In genomic region chr14:54123836-54124235, GRCh38 we compare ENCODE assay signal across 31 cellular contexts.
"Had no signal": no experiment of that assay in that cellular context is flagged by ENCODE, and none has a peak within 500 bp of the region (broad histone marks: within the 10 kb centered on the region; RNA-seq: fewer than 3 reads in every experiment).

No MANE protein-coding gene starts in this region.

- ATAC-seq: left colon; left lung; lower lobe of right lung; natural killer cell; psoas muscle; right lobe of liver; stimulated activated naive B cell treated with anti-CD40 and anti-IgM and Interleukin-4, amounts not matched to agents 10 μg/mL and 1 μg/mL and 100 μg/mL, for 72 hours; stimulated activated naive CD8-positive, alpha-beta T cell treated with anti-CD3 and anti-CD28 coated beads, Interleukin-15, Interleukin-2, amounts not matched to agents 100 U/mL and 50 U/mL, for 24 hours had no signal

- DNase-seq: hypothalamus; immature natural killer cell; kidney; left colon; left lung; lower lobe of right lung; mammary epithelial cell; mesendoderm; naive B cell; natural killer cell; nephron progenitor cell; occipital lobe; psoas muscle; right lobe of liver; stimulated activated CD4-positive, alpha-beta T cell treated with anti-CD3 and anti-CD28 coated beads, Interleukin-12 subunit alpha, Interleukin-12 subunit beta, amount 100 ng/mL, for 4 hours; stimulated activated CD4-positive, alpha-beta T cell treated with anti-CD3 and anti-CD28 coated beads, Interleukin-15, amount 100 ng/mL, for 24 hours; stimulated activated CD4-positive, alpha-beta T cell treated with anti-CD3 and anti-CD28 coated beads, Interleukin-2, amount 100 ng/mL, for 24 hours; stimulated activated CD4-positive, alpha-beta T cell treated with anti-CD3 and anti-CD28 coated beads, Interleukin-4, amount 100 ng/mL, for 1 hour; stimulated activated naive B cell treated with anti-CD40 and anti-IgM and Interleukin-4, amounts not matched to agents 10 μg/mL and 1 μg/mL and 100 μg/mL, for 72 hours; stimulated activated naive CD8-positive, alpha-beta T cell treated with anti-CD3 and anti-CD28 coated beads, Interleukin-15, Interleukin-2, amounts not matched to agents 100 U/mL and 50 U/mL, for 24 hours; stomach; testis; thyroid gland; transverse colon; upper lobe of left lung had no signal

- H3K27me3 ChIP-seq: left lung, neural progenitor cell, neutrophil, right atrium auricular region, right lobe of liver, stomach, testis, thyroid gland, transverse colon, upper lobe of left lung, vagina had no signal

- H3K4me1 ChIP-seq: left lung, lower lobe of right lung, neural progenitor cell, parathyroid adenoma, psoas muscle, right atrium auricular region, right lobe of liver, stomach, testis, transverse colon, upper lobe of left lung, vagina had no signal

- H3K4me3 ChIP-seq: left lung, lower lobe of right lung, neural progenitor cell, psoas muscle, right atrium auricular region, right lobe of liver, skin epidermis, stomach, testis, thyroid gland, transverse colon, upper lobe of left lung, vagina had no signal

- H3K36me3 ChIP-seq: left lung, lower lobe of right lung, neural progenitor cell, neutrophil, right atrium auricular region, right lobe of liver, stomach, thyroid gland, transverse colon, upper lobe of left lung, vagina had no signal

- H3K4me2 ChIP-seq: neural progenitor cell had no signal

- H3K27ac ChIP-seq: left lung, lower lobe of right lung, neural progenitor cell, neutrophil, parathyroid adenoma, psoas muscle, right atrium auricular region, right lobe of liver, skin epidermis, stomach, testis, thyroid gland, transverse colon, upper lobe of left lung, vagina had no signal

- H3K9me3 ChIP-seq: left lung, lower lobe of right lung, neutrophil, psoas muscle, right atrium auricular region, right lobe of liver, stomach, testis, thyroid gland, transverse colon, upper lobe of left lung, vagina had no signal

- H2AFZ ChIP-seq: neural progenitor cell, parathyroid adenoma had no signal

- H3K9ac ChIP-seq: neural progenitor cell, parathyroid adenoma had no signal
